In the genomic region with DNA sequence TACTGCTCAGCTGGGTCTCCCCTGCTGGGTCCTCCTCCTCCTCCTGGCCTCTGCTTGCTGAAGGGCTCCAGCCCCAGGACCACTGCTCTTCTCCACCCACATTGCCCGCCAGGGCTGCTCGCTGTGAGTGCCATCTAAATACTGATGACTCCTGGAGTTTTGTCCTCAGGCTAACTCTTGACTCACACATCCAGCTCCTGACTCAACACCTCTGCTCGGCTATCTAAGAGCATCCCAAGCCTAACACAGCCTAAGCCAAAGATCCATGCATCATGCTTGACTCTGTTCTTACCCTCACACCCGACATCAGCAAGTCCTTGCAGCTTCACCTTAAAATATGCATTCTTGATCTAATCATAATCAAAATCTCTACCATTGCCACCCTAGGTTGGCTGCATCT, we compare ENCODE assay signal across 21 cellular contexts.
"Had no signal": no experiment of that assay in that cellular context is flagged by ENCODE, and none has a peak within 500 bp of the region (broad histone marks: within the 10 kb centered on the region; RNA-seq: fewer than 3 reads in every experiment).

No MANE protein-coding gene starts in this region.

- H3K4me3 ChIP-seq: hepatocyte, left ventricle myocardium inferior, upper lobe of left lung had no signal

- H3K79me2 ChIP-seq: hepatocyte had no signal

- FAIRE-seq: endometrium, frontal cortex had no signal

- H3K36me3 ChIP-seq: left ventricle myocardium inferior, upper lobe of left lung had no signal

- H3K4me2 ChIP-seq: hepatocyte had no signal

- H2AFZ ChIP-seq: hepatocyte had no signal

- H3K27ac ChIP-seq: hepatocyte, left ventricle myocardium inferior, upper lobe of left lung had no signal

- H3K4me1 ChIP-seq: left ventricle myocardium inferior, upper lobe of left lung had no signal

- DNase-seq: activated CD4-positive, alpha-beta memory T cell treated with anti-CD3 and anti-CD28 coated beads for 36 hours; activated CD4-positive, alpha-beta T cell treated with anti-CD3 and anti-CD28 coated beads for 48 hours; activated effector memory CD4-positive, alpha-beta T cell treated with Interleukin-2 at 50 U/mL for 16 hours; activated naive CD4-positive, alpha-beta T cell treated with anti-CD3 and anti-CD28 coated beads, Interleukin-2, amount 10 ng/mL, durations not matched to agents 7 days and 5 days; activated naive CD8-positive, alpha-beta T cell treated with anti-CD3 and anti-CD28 coated beads, Interleukin-2, amount 50 U/mL, for 24 hours; activated T-cell treated with anti-CD3 and anti-CD28 coated beads, Interleukin-2, amount 50 U/mL, for 48 hours; effector CD4-positive, alpha-beta T cell; erythroblast; glutamatergic neuron; left ventricle myocardium inferior; midbrain; natural killer cell; retina; stimulated activated CD4-positive, alpha-beta T cell treated with anti-CD3 and anti-CD28 coated beads, Interleukin-2, amount 100 ng/mL, for 48 hours; stimulated activated CD8-positive, alpha-beta memory T cell treated with anti-CD3 and anti-CD28 coated beads, Interleukin-4, amount 100 ng/mL, for 48 hours; stimulated activated naive B cell treated with anti-CD40 and anti-IgM and Interleukin-4, amounts not matched to agents 10 μg/mL and 1 μg/mL and 100 μg/mL, for 72 hours; T1000; upper lobe of left lung had no signal

- H3K27me3 ChIP-seq: hepatocyte, upper lobe of left lung had no signal
